Comparison of ENCODE assay signal across 8 cellular contexts in the genomic region with DNA sequence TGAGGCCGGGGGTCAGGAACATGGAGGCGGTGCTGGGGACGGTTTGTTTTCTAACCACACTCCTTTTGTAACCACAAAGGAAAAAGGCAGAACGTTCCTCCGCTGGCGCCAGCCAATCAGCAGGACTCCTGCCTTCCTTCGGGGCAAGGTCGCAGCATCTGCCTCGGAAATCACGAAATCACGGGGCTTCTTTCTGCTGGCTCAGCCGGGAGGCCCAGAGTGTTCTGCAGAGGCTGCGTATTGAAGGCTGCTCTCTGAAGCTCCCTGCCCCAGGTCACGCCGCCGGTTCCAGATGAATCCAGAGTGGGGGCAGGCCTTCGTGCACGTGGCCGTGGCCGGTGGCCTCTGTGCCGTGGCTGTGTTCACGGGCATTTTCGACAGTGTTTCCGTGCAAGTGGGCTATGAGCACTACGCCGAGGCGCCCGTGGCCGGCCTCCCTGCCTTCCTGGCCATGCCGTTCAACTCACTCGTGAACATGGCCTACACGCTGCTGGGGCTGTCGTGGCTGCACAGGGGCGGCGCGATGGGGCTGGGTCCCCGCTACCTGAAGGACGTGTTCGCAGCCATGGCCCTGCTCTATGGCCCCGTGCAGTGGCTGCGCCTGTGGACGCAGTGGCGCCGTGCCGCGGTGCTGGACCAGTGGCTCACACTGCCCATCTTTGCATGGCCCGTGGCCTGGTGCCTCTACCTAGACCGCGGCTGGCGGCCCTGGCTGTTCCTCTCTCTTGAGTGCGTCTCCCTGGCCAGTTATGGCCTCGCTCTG. TPM values are rescaled to one million over a fixed set of nuclear protein-coding genes. Genes with fewer than 3 reads are reported as not detected.
DNase-seq lines count a peak whose midpoint lies in the region; ATAC-seq and TF ChIP-seq lines count a peak whose summit lies in the region.

No MANE protein-coding gene starts in this region.

- H3K27me3 ChIP-seq in right lobe of liver (no peaks in the 10 kb centered on the region), suprapubic skin (no peaks in the 10 kb centered on the region), HAP-1 (ENCODE audit: low read depth) (no peaks in the 10 kb centered on the region)

- no peak overlapping the region for H3K4me3 ChIP-seq in right lobe of liver
- no peak overlapping the region for H3K4me3 ChIP-seq in suprapubic skin
- no peak overlapping the region for H3K4me3 ChIP-seq in HAP-1

- peak overlapping the region; percentile 60 to 87 for H3K4me3 Mint-ChIP-seq in activated T-cell treated with anti-CD3 and anti-CD28 coated beads, Interleukin-2, amount 50 U/mL, for 72 hours

- H3K27ac ChIP-seq in right lobe of liver (peak overlapping the region in 1 of 3 donors; percentile 40), suprapubic skin (peak overlapping the region; percentile 34)

- intact Hi-C loops in right lobe of liver (cut with DNase I), result no loop called here

- in situ Hi-C loops in HAP-1 (cut with MboI; ENCODE audit: low sequenced_read_pairs), result no loop called here

- ATAC-seq in activated T-cell treated with anti-CD3 and anti-CD28 coated beads, Interleukin-2, amount 50 U/mL, for 72 hours (replicated peaks in 1 of 2), result peak; percentile 48 to 52
- ATAC-seq in right lobe of liver, result peak in 3 of 4 donors; percentile 4 to 26 (median 15)
- ATAC-seq in GM18868 (IDR thresholded peaks at IDR 0.05; ENCODE audit: unreplicated experiment), result no peak
- no peak for ATAC-seq in HG02884 (IDR thresholded peaks at IDR 0.05; ENCODE audit: unreplicated experiment)
- no peak for ATAC-seq in activated CD4-positive, CD25-positive, alpha-beta regulatory T cell treated with anti-CD3 and anti-CD28 coated beads, Interleukin-2, amount 50 U/mL, for 24 hours

- no peaks in the 10 kb centered on the region for H3K9me3 ChIP-seq in right lobe of liver
- no peaks in the 10 kb centered on the region for H3K9me3 ChIP-seq in suprapubic skin
- no peaks in the 10 kb centered on the region for H3K9me3 ChIP-seq in HAP-1

- H3K36me3 ChIP-seq in right lobe of liver, result no peaks in the 10 kb centered on the region
- H3K36me3 ChIP-seq in suprapubic skin, result no peaks in the 10 kb centered on the region
- no peaks in the 10 kb centered on the region for H3K36me3 ChIP-seq in HAP-1 (replicated peaks)

- H3K36me3 Mint-ChIP-seq in activated T-cell treated with anti-CD3 and anti-CD28 coated beads, Interleukin-2, amount 50 U/mL, for 72 hours (ENCODE audit: insufficient read depth in 2 of 2), result no peaks in the 10 kb centered on the region

- H3K27ac Mint-ChIP-seq in activated T-cell treated with anti-CD3 and anti-CD28 coated beads, Interleukin-2, amount 50 U/mL, for 72 hours, result peak overlapping the region; percentile 97

- no peak for TF ChIP-seq POLR2A in right lobe of liver (IDR thresholded peaks at IDR 0.05)
- TF ChIP-seq POLR2A in suprapubic skin (IDR thresholded peaks at IDR 0.05), result no peak

- DNase-seq in NOMO-1 (lab: John Stamatoyannopoulos, UW; ENCODE audit: unreplicated experiment in 2 of 2) (peak; percentile 72 to 75), right lobe of liver (peak in 2 of 3 donors; percentile 52 to 59), suprapubic skin (ENCODE audit: low spot score in 2 of 2) (peak in 1 of 2 donors; percentile 66), HAP-1 (ENCODE audit: low spot score in 2 of 2) (no peak)
- peak; percentile 52 to 68 for DNase-seq in activated T-cell treated with anti-CD3 and anti-CD28 coated beads, Interleukin-2, amount 50 U/mL, for 72 hours

- H3K27me3 Mint-ChIP-seq in activated T-cell treated with anti-CD3 and anti-CD28 coated beads, Interleukin-2, amount 50 U/mL, for 72 hours (ENCODE audit: low read depth), result no peaks in the 10 kb centered on the region

- no peak for TF ChIP-seq EP300 in suprapubic skin (IDR thresholded peaks at IDR 0.05)

- WGBS in right lobe of liver (ENCODE audit: insufficient coverage, low coverage, low lambda C conversion rate, missing lambda C conversion rate), result 71% methylated on average over 6 of the region's 52 CpGs
- 83% methylated on average over 42 of the region's 52 CpGs for WGBS in suprapubic skin

- TF ChIP-seq CTCF in right lobe of liver (IDR thresholded peaks at IDR 0.05) (no peak), suprapubic skin (IDR thresholded peaks at IDR 0.05) (no peak)

- no peaks in the 10 kb centered on the region for H3K9me3 Mint-ChIP-seq in activated T-cell treated with anti-CD3 and anti-CD28 coated beads, Interleukin-2, amount 50 U/mL, for 72 hours

- peaks cover 43% of the 10 kb centered on the region for H3K4me1 Mint-ChIP-seq in activated T-cell treated with anti-CD3 and anti-CD28 coated beads, Interleukin-2, amount 50 U/mL, for 72 hours (ENCODE audit: low read depth)

- H3K4me1 ChIP-seq in right lobe of liver, result peaks cover 0 to 14% (median 4%) of the 10 kb centered on the region in 4 donors
- peaks cover 18% of the 10 kb centered on the region for H3K4me1 ChIP-seq in suprapubic skin
- no peaks in the 10 kb centered on the region for H3K4me1 ChIP-seq in HAP-1

RNA-seq across cellular contexts. Expression of gene TMEM187, which starts 9.4 kb away (rescaled TPM):
- 1 to 10 TPM; 9.1 to 9.8 TPM for total RNA-seq in activated T-cell treated with anti-CD3 and anti-CD28 coated beads, Interleukin-2, amount 50 U/mL, for 72 hours
- 10 to 100 TPM in 1 of 6 experiments, 1 to 10 TPM in 5; 3.8 to 10.3 (median 5.9) TPM for total RNA-seq in right lobe of liver
- 10 to 100 TPM in 1 of 4 donors, 1 to 10 TPM in 3; 7.8 to 10.7 (median 8.6) TPM for total RNA-seq in suprapubic skin

RNA-seq across cellular contexts. Expression of gene HCFC1, which starts 10.3 kb away (rescaled TPM):
- 10 to 100 TPM; 59.3 to 65.8 TPM for total RNA-seq in activated T-cell treated with anti-CD3 and anti-CD28 coated beads, Interleukin-2, amount 50 U/mL, for 72 hours
- 10 to 100 TPM; 15.2 to 32.5 (median 19.7) TPM for total RNA-seq in right lobe of liver
- total RNA-seq in suprapubic skin, result 10 to 100 TPM; 51.9 to 72.2 (median 55.3) TPM

RNA-seq across cellular contexts. Expression of gene RENBP, which starts 37.5 kb away (rescaled TPM):
- 10 to 100 TPM; 11.6 to 13.9 TPM for total RNA-seq in activated T-cell treated with anti-CD3 and anti-CD28 coated beads, Interleukin-2, amount 50 U/mL, for 72 hours
- total RNA-seq in right lobe of liver (1 to 10 TPM; 2.2 to 9.1 (median 5.2) TPM), suprapubic skin (1 to 10 TPM; 1.7 to 9.9 (median 4.6) TPM)

RNA-seq across cellular contexts. Expression of gene IRAK1, which starts 37.8 kb away (rescaled TPM):
- 100 to 1,000 TPM; 131 to 150 TPM for total RNA-seq in activated T-cell treated with anti-CD3 and anti-CD28 coated beads, Interleukin-2, amount 50 U/mL, for 72 hours
- 10 to 100 TPM; 27.4 to 77.7 (median 41.4) TPM for total RNA-seq in right lobe of liver
- 10 to 100 TPM; 51.3 to 61.5 (median 58.3) TPM for total RNA-seq in suprapubic skin

RNA-seq across cellular contexts. Expression of gene NAA10, which starts 47.1 kb away (rescaled TPM):
- total RNA-seq in activated T-cell treated with anti-CD3 and anti-CD28 coated beads, Interleukin-2, amount 50 U/mL, for 72 hours, result 10 to 100 TPM; 76.7 to 94.1 TPM
- total RNA-seq in right lobe of liver (10 to 100 TPM; 36.1 to 56.2 (median 39.7) TPM), suprapubic skin (10 to 100 TPM; 58.5 to 97.2 (median 73.0) TPM)

Comparison
In these comparisons a context has a peak if more than half of its experiments do, and no peak if none do; other contexts are left out.
1. DNase-seq: peak in NOMO-1 (2 of 2), activated T-cell treated with anti-CD3 and anti-CD28 coated beads, Interleukin-2, amount 50 U/mL, for 72 hours (2 of 2) and right lobe of liver (2 of 3); none in HAP-1 (0 of 2).
2. ATAC-seq: peak in activated T-cell treated with anti-CD3 and anti-CD28 coated beads, Interleukin-2, amount 50 U/mL, for 72 hours (2 of 2) and right lobe of liver (3 of 4); none in GM18868 (single experiment), HG02884 (single experiment) and activated CD4-positive, CD25-positive, alpha-beta regulatory T cell treated with anti-CD3 and anti-CD28 coated beads, Interleukin-2, amount 50 U/mL, for 24 hours (0 of 2).